ENCODE assay signal across 26 cellular contexts in the genomic region with DNA sequence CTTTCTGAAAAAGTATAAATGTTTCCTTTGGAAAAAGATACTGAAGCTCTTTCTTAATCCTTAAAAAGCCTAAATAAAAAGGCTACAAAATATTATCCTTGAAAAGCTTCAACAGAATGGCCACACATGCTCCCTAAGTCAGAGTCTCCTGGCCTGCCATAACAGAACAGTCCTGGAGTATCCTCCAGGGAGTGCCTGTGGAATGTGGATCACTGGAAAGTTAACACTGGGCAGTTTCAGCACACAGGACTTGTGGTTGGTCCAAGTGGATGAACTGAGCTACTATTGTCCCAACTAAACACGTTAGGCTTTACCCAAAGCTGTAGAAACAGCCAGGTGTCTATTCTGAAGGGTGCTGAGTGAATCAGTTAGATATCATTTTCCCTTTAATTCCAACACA.
"Had no signal": no experiment of that assay in that cellular context is flagged by ENCODE, and none has a peak within 500 bp of the region (broad histone marks: within the 10 kb centered on the region; RNA-seq: fewer than 3 reads in every experiment).

No MANE protein-coding gene starts in this region.

- H3K9ac ChIP-seq: KMS-11 had no signal

- H3K36me3 ChIP-seq: cardiac muscle cell, MG63, WERI-Rb-1 had no signal

- H3K27me3 ChIP-seq: cardiac muscle cell, MG63 had no signal

- H3K4me2 ChIP-seq: KMS-11 had no signal

- H3K4me3 ChIP-seq: cardiac muscle cell, MG63 had no signal

- DNase-seq: activated CD4-positive, alpha-beta memory T cell treated with anti-CD3 and anti-CD28 coated beads, Interleukin-2, amount 10 ng/mL, durations not matched to agents 7 days and 5 days; activated CD4-positive, alpha-beta T cell treated with anti-CD3 and anti-CD28 coated beads for 36 hours; activated CD4-positive, alpha-beta T cell treated with anti-CD3 and anti-CD28 coated beads, Interleukin-2, amount 50 U/mL, for 1 hour; activated gamma-delta T cell; activated naive CD4-positive, alpha-beta T cell treated with anti-CD3 and anti-CD28 coated beads for 36 hours; activated T-cell treated with anti-CD3 and anti-CD28 coated beads for 4 hours; activated T-cell treated with anti-CD3 and anti-CD28 coated beads, Interleukin-2, amount 50 U/mL, for 48 hours; amygdala; cerebellar nuclear complex; MG63; MV-4-11; NCI-H1092 treated with DMSO at 0.1 percent for 48 hours; NCI-H1417 treated with DMSO at 0.1 percent for 48 hours; NCI-H1694; NCI-H2029; NCI-H345; NCI-H510A; NCI-H69; PC-3; SHP77 treated with DMSO at 0.1 percent for 48 hours; T-cell; T-helper 2 cell; T1000; WERI-Rb-1 had no signal

- H3K27ac ChIP-seq: cardiac muscle cell, KMS-11, WERI-Rb-1 had no signal
